21 cellular contexts compared by ENCODE assay signal in genomic region chr18:40983835-40984234, GRCh38.
"Had no signal": no experiment of that assay in that cellular context is flagged by ENCODE, and none has a peak within 500 bp of the region (broad histone marks: within the 10 kb centered on the region; RNA-seq: fewer than 3 reads in every experiment).

No MANE protein-coding gene starts in this region.

- DNase-seq: colonic mucosa; cortex of kidney; effector CD8-positive, alpha-beta T cell; effector memory CD8-positive, alpha-beta T cell; endodermal cell; erythroblast; esophagus squamous epithelium; foreskin fibroblast; foreskin melanocyte; gastrocnemius medialis; glutamatergic neuron; head of caudate nucleus; heart right ventricle; hippocampal formation; left cardiac atrium; left lung; left ventricle myocardium superior; lower lobe of right lung; mucosa of descending colon; naive B cell; naive thymus-derived CD8-positive, alpha-beta T cell had no signal

- H3K9me3 ChIP-seq: colonic mucosa, esophagus squamous epithelium, gastrocnemius medialis, heart right ventricle, left lung, lower lobe of right lung, mucosa of descending colon had no signal

- H3K27me3 ChIP-seq: colonic mucosa, esophagus squamous epithelium, gastrocnemius medialis, heart right ventricle, left lung had no signal

- H3K4me1 ChIP-seq: colonic mucosa, esophagus squamous epithelium, gastrocnemius medialis, heart right ventricle, left lung, lower lobe of right lung had no signal

- H3K36me3 ChIP-seq: colonic mucosa, esophagus squamous epithelium, gastrocnemius medialis, heart right ventricle, left lung, lower lobe of right lung had no signal

- H3K4me3 ChIP-seq: colonic mucosa, esophagus squamous epithelium, gastrocnemius medialis, heart right ventricle, left lung, lower lobe of right lung, mucosa of descending colon had no signal

- H3K27ac ChIP-seq: colonic mucosa, esophagus squamous epithelium, gastrocnemius medialis, heart right ventricle, left lung, lower lobe of right lung had no signal
